In genomic region chr2:86223098-86223681, GRCh38 we compare ENCODE assay signal across 10 cellular contexts. TPM values are rescaled to one million over a fixed set of nuclear protein-coding genes. Genes with fewer than 3 reads are reported as not detected.
DNase-seq lines count a peak whose midpoint lies in the region; TF ChIP-seq lines count a peak whose summit lies in the region.
"Had no signal": no experiment of that assay in that cellular context is flagged by ENCODE, and none has a peak within 500 bp of the region (broad histone marks: within the 10 kb centered on the region; RNA-seq: fewer than 3 reads in every experiment).

No MANE protein-coding gene starts in this region.

- peak overlapping the region in 1 of 3 donors; percentile 19 for H3K4me3 ChIP-seq in breast epithelium

- no peaks in the 10 kb centered on the region for H3K36me3 ChIP-seq in breast epithelium

- H3K4me1 ChIP-seq in breast epithelium: peaks cover 0 to 7% of the 10 kb centered on the region in 2 donors

- peak overlapping the region; percentile 44 to 67 for H3K27ac ChIP-seq in breast epithelium

- no peak for TF ChIP-seq CTCF in breast epithelium (IDR thresholded peaks at IDR 0.05)
- TF ChIP-seq CTCF in MCF 10A (IDR thresholded peaks at IDR 0.05; ENCODE audit: unreplicated experiment): no peak
- no peak for TF ChIP-seq CTCF in nephron (IDR thresholded peaks at IDR 0.05; ENCODE audit: unreplicated experiment in 3 of 3)

- H3K27me3 Mint-ChIP-seq in MCF 10A (ENCODE audit: insufficient read depth, unreplicated experiment) (no peaks in the 10 kb centered on the region), nephron (ENCODE audit: low read depth) (no peaks in the 10 kb centered on the region)
- H3K27me3 Mint-ChIP-seq: memory B cell had no signal

- H3K36me3 Mint-ChIP-seq in MCF 10A (ENCODE audit: insufficient read depth, unreplicated experiment) (no peaks in the 10 kb centered on the region), nephron (ENCODE audit: low read depth) (no peaks in the 10 kb centered on the region)
- H3K36me3 Mint-ChIP-seq: memory B cell had no signal

- CTCF ChIA-PET in MCF 10A (lab: Yijun Ruan, JAX): interaction anchor here (0.9 to 4.3 kb wide), 3 partner anchors 116 to 220 kb away, joined by 3 to 52 read pairs (median 3); no protein-coding TSS in a partner anchor

- H3K27ac Mint-ChIP-seq in MCF 10A (ENCODE audit: low read depth, unreplicated experiment): no peak overlapping the region
- peak overlapping the region; percentile 94 to 98 (median 97) for H3K27ac Mint-ChIP-seq in nephron
- H3K27ac Mint-ChIP-seq: memory B cell had no signal

- no peaks in the 10 kb centered on the region for H3K27me3 ChIP-seq in breast epithelium

- intact Hi-C loops in breast epithelium (cut with DNase I; ENCODE audit: low total_unique reads): loop anchor here (5.0 kb wide), 1 partner anchor 149 kb away; no protein-coding TSS in a partner anchor
- intact Hi-C loops in MCF 10A (cut with micrococcal nuclease): loop anchor here (10.0 kb wide), 2 partner anchors 72 to 402 kb away; partner anchors contain the start of gene RNF103

- H3K9me3 Mint-ChIP-seq in MCF 10A (ENCODE audit: unreplicated experiment) (no peaks in the 10 kb centered on the region), nephron (no peaks in the 10 kb centered on the region)
- H3K9me3 Mint-ChIP-seq: memory B cell had no signal

- POLR2A ChIA-PET in MCF 10A (lab: Yijun Ruan, JAX): interaction anchor here (0.6 to 2.7 kb wide), 3 partner anchors 10 to 218 kb away, joined by 3 to 21 read pairs (median 3); partner anchors contain the start of gene KDM3A

- BruUV-seq in MCF 10A (replicated peaks; lab: Mats Ljungman, UMichigan): no TSS peak

- DNase-seq in breast epithelium (ENCODE audit: low spot score in 2 of 2) (no peak), MCF 10A (ENCODE audit: unreplicated experiment) (no peak), fibroblast of the conjunctiva (ENCODE audit: low read depth) (peak; percentile 42), NCI-H1436 (lab: John Stamatoyannopoulos, UW) (no peak), NCI-H2171 treated with DMSO at 0.1 percent for 48 hours (lab: John Stamatoyannopoulos, UW) (no peak), UCSD-AML1 (lab: John Stamatoyannopoulos, UW; ENCODE audit: unreplicated experiment) (no peak)
- no peak for DNase-seq in activated CD4-positive, CD25-positive, alpha-beta regulatory T cell (lab: John Stamatoyannopoulos, UW)
- DNase-seq: activated effector memory CD4-positive, alpha-beta T cell treated with Interleukin-2 at 50 U/mL for 16 hours had no signal

- H3K4me3 Mint-ChIP-seq in MCF 10A (ENCODE audit: unreplicated experiment): no peak overlapping the region
- peak overlapping the region; percentile 12 to 59 (median 23) for H3K4me3 Mint-ChIP-seq in nephron
- H3K4me3 Mint-ChIP-seq: memory B cell had no signal

- H3K9me3 ChIP-seq in breast epithelium: no peaks in the 10 kb centered on the region

- H3K4me1 Mint-ChIP-seq in MCF 10A (ENCODE audit: insufficient read depth, unreplicated experiment): peaks cover 9% of the 10 kb centered on the region
- H3K4me1 Mint-ChIP-seq in nephron: peaks cover 44% of the 10 kb centered on the region

- TF ChIP-seq POLR2A in breast epithelium (IDR thresholded peaks at IDR 0.05): no peak

RNA-seq across cellular contexts. Expression of gene MRPL35, which starts 23.9 kb away (rescaled TPM):
- 10 to 100 TPM; 16.8 to 21.0 (median 21.0) TPM for total RNA-seq in breast epithelium
- total RNA-seq in MCF 10A (2022): 36.4 and 44.8 TPM in 2 replicates

RNA-seq across cellular contexts. Expression of gene IMMT, which starts 27.9 kb away (rescaled TPM):
- total RNA-seq in breast epithelium (10 to 100 TPM; 44.8 to 56.1 (median 48.2) TPM), MCF 10A (2022) (84.6 and 114 TPM in 2 replicates)
